Comparison of ENCODE assay signal across 2 cellular contexts in genomic region chr12:6947615-6948014, GRCh38.
TF ChIP-seq lines count a peak whose summit lies in the region.

No MANE protein-coding gene starts in this region.

TF ChIP-seq in HEK293, 187 proteins besides CTCF, POLR2A, EP300 and RAD21:
- TF ChIP-seq ZNF175 (tag by site-specific recombination; IDR thresholded peaks at IDR 0.05) (no peak), ZBTB49 (tag by site-specific recombination; IDR thresholded peaks at IDR 0.05; ENCODE audit: low read depth) (0 out of 2 replicates have a peak, but pooled peaks have one; percentile 5)
TF ChIP-seq in HEK293: peak in this region for 1.

TF ChIP-seq in K562, 482 proteins besides CTCF, POLR2A, EP300 and RAD21:
- TF ChIP-seq ZFP36 (IDR thresholded peaks at IDR 0.05; ENCODE audit: low read depth, low read length, partially characterized antibody) (peak; percentile 55), XRCC3 (IDR thresholded peaks at IDR 0.05) (no peak)
TF ChIP-seq in K562: peak in this region for 1.
